Comparison of ENCODE assay signal across 8 cellular contexts in the genomic region with DNA sequence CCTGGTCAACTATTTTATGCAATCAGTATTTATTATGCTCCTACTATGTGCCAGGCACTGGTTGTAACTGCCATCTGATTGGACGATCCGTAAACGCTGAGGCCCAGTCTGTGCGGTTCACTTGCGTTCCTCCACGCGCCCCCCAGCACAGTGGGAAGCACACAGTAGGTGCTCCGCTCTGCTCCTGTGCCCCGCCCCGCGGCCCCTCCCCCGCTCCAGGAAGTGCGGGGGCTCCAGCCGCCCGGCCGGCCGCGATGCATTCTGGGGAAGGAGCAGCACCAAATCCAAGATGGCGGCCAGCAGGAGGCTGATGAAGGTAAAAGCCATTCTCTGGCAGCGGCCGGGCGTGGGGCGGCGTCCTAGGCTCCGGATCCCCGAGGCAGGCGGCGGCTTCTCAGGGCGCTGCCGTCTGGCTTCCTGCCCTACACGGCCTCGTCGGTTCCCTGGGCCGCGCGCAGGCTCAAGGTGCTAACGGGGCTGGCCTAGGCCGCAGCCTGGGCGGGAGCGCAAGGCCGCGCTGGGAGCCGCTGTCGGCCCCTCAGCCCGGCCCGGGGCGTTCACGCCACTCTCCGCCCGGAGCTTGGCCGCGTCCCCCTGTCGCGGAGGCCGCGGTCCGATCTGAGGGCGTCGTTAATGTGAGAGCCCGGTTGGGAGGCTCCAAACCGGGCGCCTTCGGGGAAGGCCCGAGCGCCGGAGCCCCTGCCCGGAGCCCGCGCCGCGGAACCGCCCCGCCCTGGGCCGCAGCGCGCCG. TPM values are rescaled to one million over a fixed set of nuclear protein-coding genes. Genes with fewer than 3 reads are reported as not detected.
DNase-seq lines count a peak whose midpoint lies in the region; ATAC-seq, FAIRE-seq and TF ChIP-seq lines count a peak whose summit lies in the region.

A gene (plus strand): TSS at position 259 of the 751 bp plus-strand sequence. CDS start 31 bp downstream, at position 290.

- CTCF ChIA-PET in activated CD4-positive, alpha-beta memory T cell treated with anti-CD3 and anti-CD28 coated beads for 36 hours (lab: Charles Lee): no interaction called here
- CTCF ChIA-PET in HepG2 (lab: Yijun Ruan, JAX; ENCODE audit: low intra/inter-chr PET ratio, low total read pairs): no interaction called here

- H3K4me3 Mint-ChIP-seq in activated CD4-positive, alpha-beta memory T cell treated with anti-CD3 and anti-CD28 coated beads for 36 hours: peak within 1 kb of the TSS; percentile 94

- in situ Hi-C loops in HepG2 (cut with HindIII; ENCODE audit: extremely low pct_ligation_motif_present, low pct_unique_long_range_greater_than_20kb): no loop called here

- H4K20me1 ChIP-seq in HepG2 (ENCODE audit: insufficient read depth, low read length): peaks cover 46% of the 10 kb centered on the region

- H3K36me3 ChIP-seq in HepG2 (replicated peaks in 1 of 2; ENCODE audit: control insufficient read depth in 1 of 2, insufficient read depth in 2 of 2, low read length in 2 of 2): peaks cover 0 to 7% of the 10 kb centered on the region in 2 experiments; a peak in 2 of 5 replicates

- H3K27ac ChIP-seq in HepG2 (ENCODE audit: extremely low read length, insufficient read depth, low read length): peak within 1 kb of the TSS; percentile 84

- TF ChIP-seq EP300 in HepG2 (IDR thresholded peaks at IDR 0.05; ENCODE audit: low read depth in 2 of 2, low read length in 2 of 2) (no peak), HepG2 (CRISPR knock-in tag; IDR thresholded peaks at IDR 0.05; ENCODE audit: borderline replicate concordance) (no peak)

- peak within 1 kb of the TSS; percentile 99 for H3K9ac ChIP-seq in HepG2 (ENCODE audit: insufficient read depth, low read depth, low read length)

- no peaks in the 10 kb centered on the region for H3K9me3 ChIP-seq in HepG2 (ENCODE audit: low read length)

- peak within 1 kb of the TSS; percentile 80 to 98 (median 93) for H3K4me3 ChIP-seq in HepG2 (replicated peaks in 1 of 3; ENCODE audit: insufficient read depth in 1 of 3, low read depth in 2 of 3, low read length in 3 of 3)

- 0 out of 2 replicates have a peak, but pooled peaks have one; percentile 5 for TF ChIP-seq CTCF in HepG2 (CRISPR knock-in tag; IDR thresholded peaks at IDR 0.05)

- BruUV-seq in HepG2 (replicated peaks; lab: Mats Ljungman, UMichigan): TSS peak; percentile 54

- H3K4me2 ChIP-seq in HepG2 (ENCODE audit: low read depth, low read length): peak within 1 kb of the TSS; percentile 81

- peaks cover 15% of the 10 kb centered on the region for H3K36me3 Mint-ChIP-seq in activated CD4-positive, alpha-beta memory T cell treated with anti-CD3 and anti-CD28 coated beads for 36 hours

- H3K4me1 ChIP-seq in HepG2 (ENCODE audit: insufficient read depth, low read length): peaks cover 57% of the 10 kb centered on the region

- FAIRE-seq in HepG2 (lab: Jason Lieb, UNC): no peak

- H2AFZ ChIP-seq in HepG2 (ENCODE audit: low read length): no peak within 1 kb of the TSS

- peak within 1 kb of the TSS; percentile 94 for H3K27ac Mint-ChIP-seq in activated CD4-positive, alpha-beta memory T cell treated with anti-CD3 and anti-CD28 coated beads for 36 hours

- intact Hi-C loops in activated CD4-positive, alpha-beta memory T cell treated with anti-CD3 and anti-CD28 coated beads for 36 hours (cut with micrococcal nuclease): loop anchor here (1.0 kb wide), 1 partner anchor 75 kb away; a partner anchor contains a TSS
- intact Hi-C loops in HepG2 (cut with micrococcal nuclease; ENCODE audit: unreplicated experiment): no loop called here

- 0% methylated on average over 1 of the region's 77 CpGs for WGBS in HepG2 (ENCODE audit: low lambda C conversion rate)

- peaks cover 42% of the 10 kb centered on the region for H3K4me1 Mint-ChIP-seq in activated CD4-positive, alpha-beta memory T cell treated with anti-CD3 and anti-CD28 coated beads for 36 hours (ENCODE audit: low read depth)

- H3K27me3 ChIP-seq in HepG2 (ENCODE audit: control insufficient read depth in 1 of 2, insufficient read depth in 2 of 2, low read length in 2 of 2): no peaks in the 10 kb centered on the region; a peak in 1 of 5 replicates

- peak; percentile 72 for TF ChIP-seq POLR2A in GM10847 (IDR thresholded peaks at IDR 0.05; ENCODE audit: extremely low read depth, insufficient read length)
- TF ChIP-seq POLR2A in HepG2 (IDR thresholded peaks at IDR 0.05; ENCODE audit: insufficient read depth in 1 of 2, low read depth in 2 of 2, low read length in 2 of 2): peak; percentile 76 to 78

- POLR2A ChIA-PET in activated CD4-positive, alpha-beta memory T cell treated with anti-CD3 and anti-CD28 coated beads for 36 hours (lab: Charles Lee): interaction anchor here (2.6 kb wide), 1 partner anchor 61 kb away, joined by 12 read pairs; a partner anchor contains a TSS
- POLR2A ChIA-PET in HepG2 (lab: Yijun Ruan, JAX): interaction anchor here (1.3 kb wide), 1 partner anchor 110 kb away, joined by 4 read pairs; no protein-coding TSS in a partner anchor

- ATAC-seq in HG02970 (IDR thresholded peaks at IDR 0.05; ENCODE audit: low FRiP score, unreplicated experiment): peak; percentile 63
- peak; percentile 71 for ATAC-seq in HepG2
- ATAC-seq in HG03378 (IDR thresholded peaks at IDR 0.05; ENCODE audit: unreplicated experiment): no peak

- H3K79me2 ChIP-seq in HepG2 (ENCODE audit: insufficient read depth, low read length): peaks cover 51% of the 10 kb centered on the region

- H3K9me3 Mint-ChIP-seq in activated CD4-positive, alpha-beta memory T cell treated with anti-CD3 and anti-CD28 coated beads for 36 hours: no peaks in the 10 kb centered on the region

- TF ChIP-seq RAD21 in HepG2 (CRISPR knock-in tag; IDR thresholded peaks at IDR 0.05): no peak; the same call in none of the 2 replicates

- no peaks in the 10 kb centered on the region for H3K27me3 Mint-ChIP-seq in activated CD4-positive, alpha-beta memory T cell treated with anti-CD3 and anti-CD28 coated beads for 36 hours

- peak; percentile 15 for DNase-seq in NCI-H748 treated with DMSO at 0.1 percent for 48 hours (lab: John Stamatoyannopoulos, UW)
- DNase-seq in activated CD4-positive, alpha-beta memory T cell treated with anti-CD3 and anti-CD28 coated beads for 36 hours: peak; percentile 90
- DNase-seq in dermis microvascular lymphatic vessel endothelial cell (ENCODE audit: low read depth in 2 of 2): peak; percentile 50 to 79
- DNase-seq in HepG2 (ENCODE audit: low spot score): peak; percentile 62
- peak; percentile 77 for DNase-seq in stimulated activated CD4-positive, alpha-beta T cell treated with anti-CD3 and anti-CD28 coated beads, Interleukin-2, amount 100 ng/mL, for 4 hours (ENCODE audit: low read depth)

TF ChIP-seq in HepG2, 621 proteins besides CTCF, POLR2A, EP300 and RAD21 (continues in another document):
- TF ChIP-seq NFRKB (IDR thresholded peaks at IDR 0.05) (no peak), KLF9 (CRISPR knock-in tag; IDR thresholded peaks at IDR 0.05; ENCODE audit: low read depth) (peak; percentile 47; the same call in 1 of the 2 replicates), TBX2 (CRISPR knock-in tag; IDR thresholded peaks at IDR 0.05; ENCODE audit: borderline replicate concordance) (peak; percentile 69), ZNF556 (CRISPR knock-in tag; IDR thresholded peaks at IDR 0.05; ENCODE audit: borderline replicate concordance) (peak; percentile 55; the same call in 1 of the 2 replicates), FOXP1 (IDR thresholded peaks at IDR 0.05) (no peak), FOXP1 (CRISPR knock-in tag; IDR thresholded peaks at IDR 0.05) (0 out of 2 replicates have a peak, but pooled peaks have one; percentile 24), ZNF670 (CRISPR knock-in tag; IDR thresholded peaks at IDR 0.05; ENCODE audit: borderline replicate concordance) (peak; percentile 60; the same call in 1 of the 2 replicates), RBFOX2 (IDR thresholded peaks at IDR 0.05; ENCODE audit: low read depth, low read length) (peak; percentile 94), HHEX (CRISPR knock-in tag; IDR thresholded peaks at IDR 0.05) (no peak)
- TF ChIP-seq, protein P1, sequence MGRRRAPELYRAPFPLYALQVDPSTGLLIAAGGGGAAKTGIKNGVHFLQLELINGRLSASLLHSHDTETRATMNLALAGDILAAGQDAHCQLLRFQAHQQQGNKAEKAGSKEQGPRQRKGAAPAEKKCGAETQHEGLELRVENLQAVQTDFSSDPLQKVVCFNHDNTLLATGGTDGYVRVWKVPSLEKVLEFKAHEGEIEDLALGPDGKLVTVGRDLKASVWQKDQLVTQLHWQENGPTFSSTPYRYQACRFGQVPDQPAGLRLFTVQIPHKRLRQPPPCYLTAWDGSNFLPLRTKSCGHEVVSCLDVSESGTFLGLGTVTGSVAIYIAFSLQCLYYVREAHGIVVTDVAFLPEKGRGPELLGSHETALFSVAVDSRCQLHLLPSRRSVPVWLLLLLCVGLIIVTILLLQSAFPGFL (CRISPR knock-in tag; IDR thresholded peaks at IDR 0.05): no peak

RNA-seq across cellular contexts. Expression of the gene that starts here (rescaled TPM):
- total RNA-seq in activated CD4-positive, alpha-beta memory T cell treated with anti-CD3 and anti-CD28 coated beads for 36 hours: 10 to 100 TPM; 52.4 to 53.1 TPM
- total RNA-seq in dermis microvascular lymphatic vessel endothelial cell (22.3 and 22.5 TPM in 2 replicates), HepG2 (2016; rRNA removed; fragmentation: Illumina TruSeq; extraction: Trizol) (58.1 and 74.0 TPM in 2 replicates)
- 18.9 and 21.0 TPM in 2 replicates for total RNA-seq in HepG2 (2016; cell fraction: cytosol; rRNA removed; fragmentation: Illumina TruSeq; extraction: Trizol; ENCODE audit: low read depth)
- 54.7 and 71.2 TPM in 2 replicates for total RNA-seq in HepG2 (2016; cell fraction: insoluble cytoplasmic fraction; rRNA removed; fragmentation: Illumina TruSeq; extraction: Trizol)
- 28.3 and 30.3 TPM in 2 replicates for total RNA-seq in HepG2 (2016; cell fraction: membrane; rRNA removed; fragmentation: Illumina TruSeq; extraction: Trizol)
- total RNA-seq in HepG2 (2016; cell fraction: nucleus; rRNA removed; fragmentation: Illumina TruSeq; extraction: Trizol): 19.5 and 20.6 TPM in 2 replicates
- polyA plus RNA-seq in HepG2 (2011; rRNA removed): 28.4 and 30.2 TPM in 2 replicates
- 23.5 and 29.7 TPM in 2 replicates for polyA plus RNA-seq in HepG2 (2011; cell fraction: cytosol; rRNA removed)
- 6.3 and 8.9 TPM in 2 replicates for polyA plus RNA-seq in HepG2 (2011; cell fraction: nucleus; rRNA removed)
- 34.6 and 41.4 TPM in 2 replicates for polyA plus RNA-seq in HepG2 (2012)
- polyA plus RNA-seq in HepG2 (2016; cell fraction: cytosol; fragmentation: Illumina TruSeq; extraction: Trizol; ENCODE audit: low read depth): 22.0 and 22.8 TPM in 2 replicates
- 108 and 112 TPM in 2 replicates for polyA plus RNA-seq in HepG2 (2016; cell fraction: insoluble cytoplasmic fraction; fragmentation: Illumina TruSeq; extraction: Trizol; ENCODE audit: low read depth)
- polyA plus RNA-seq in HepG2 (2016; cell fraction: membrane; fragmentation: Illumina TruSeq; extraction: Trizol; ENCODE audit: low read depth): 30.8 and 30.9 TPM in 2 replicates
- 38.8 and 39.3 TPM in 2 replicates for polyA plus RNA-seq in HepG2 (2016; cell fraction: nucleus; fragmentation: Illumina TruSeq; extraction: Trizol; ENCODE audit: insufficient read depth, low read depth)
- 22.7 and 33.2 TPM in 2 replicates for polyA minus RNA-seq in HepG2 (2011; rRNA and poly(A)+ RNA removed; ENCODE audit: low replicate concordance)
- 16.1 and 16.5 TPM in 2 replicates for polyA minus RNA-seq in HepG2 (2011; cell fraction: cytosol; rRNA and poly(A)+ RNA removed)
- 8.5 and 11.7 TPM in 2 replicates for polyA minus RNA-seq in HepG2 (2011; cell fraction: nucleus; rRNA and poly(A)+ RNA removed)

Comparison
In these comparisons a context has a peak if more than half of its experiments do, and no peak if none do; other contexts are left out.
1. DNase-seq: peak in every context shown above with its lines; median percentile 90 in activated CD4-positive, alpha-beta memory T cell treated with anti-CD3 and anti-CD28 coated beads for 36 hours; 77 in stimulated activated CD4-positive, alpha-beta T cell treated with anti-CD3 and anti-CD28 coated beads, Interleukin-2, amount 100 ng/mL, for 4 hours; 64 in dermis microvascular lymphatic vessel endothelial cell; 62 in HepG2; 15 in NCI-H748 treated with DMSO at 0.1 percent for 48 hours.